In genomic region chr19:50922316-50922853, GRCh38 we compare ENCODE assay signal across 2 cellular contexts.
TF ChIP-seq lines count a peak whose summit lies in the region.

No MANE protein-coding gene starts in this region.

TF ChIP-seq in GM12891, 5 proteins besides CTCF, POLR2A, EP300 and RAD21:
- TF ChIP-seq SPI1 (IDR thresholded peaks at IDR 0.05; ENCODE audit: low read depth, low read length) (no peak), PAX5 (IDR thresholded peaks at IDR 0.05; ENCODE audit: insufficient read depth, low read length, severe bottlenecking) (no peak), TAF1 (IDR thresholded peaks at IDR 0.05; ENCODE audit: low read depth, low read length) (no peak), POU2F2 (IDR thresholded peaks at IDR 0.05; ENCODE audit: low read depth, low read length) (no peak; the same call in 1 of the 2 replicates)

TF ChIP-seq in H1, 55 proteins besides CTCF, POLR2A, EP300 and RAD21:
- peak; percentile 32; the same call in 1 of the 2 replicates for TF ChIP-seq CEBPB (IDR thresholded peaks at IDR 0.05; ENCODE audit: low read depth, low read length)
- no peak for TF ChIP-seq NRF1 (IDR thresholded peaks at IDR 0.05; ENCODE audit: low read depth, low read length)
- no peak for TF ChIP-seq EZH2 (IDR thresholded peaks at IDR 0.05; ENCODE audit: low read depth, low read length, severe bottlenecking)
- TF ChIP-seq TEAD4 (IDR thresholded peaks at IDR 0.05; ENCODE audit: low read depth, low read length), result 0 out of 2 replicates have a peak, but pooled peaks have one; percentile 17
- peak; percentile 41; the same call in 1 of the 2 replicates for TF ChIP-seq TBP (IDR thresholded peaks at IDR 0.05; ENCODE audit: low read depth, low read length)
- peak; percentile 45 for TF ChIP-seq ASH2L (IDR thresholded peaks at IDR 0.05; ENCODE audit: low read length)
- 0 out of 2 replicates have a peak, but pooled peaks have one; percentile 30 for TF ChIP-seq JUND (IDR thresholded peaks at IDR 0.05; ENCODE audit: low read length)
- TF ChIP-seq RNF2 (IDR thresholded peaks at IDR 0.05; ENCODE audit: borderline replicate concordance, low read depth, low read length, missing control alignments, poor library complexity, severe bottlenecking), result no peak
